Comparison of ENCODE assay signal across 26 cellular contexts in genomic region chr11:43823316-43823715, GRCh38.
"Had no signal": no experiment of that assay in that cellular context is flagged by ENCODE, and none has a peak within 500 bp of the region (broad histone marks: within the 10 kb centered on the region; RNA-seq: fewer than 3 reads in every experiment).

No MANE protein-coding gene starts in this region.

- H3K27ac ChIP-seq: stomach, suprapubic skin, testis, thoracic aorta, thyroid gland, tibial artery, tibial nerve, transverse colon, upper lobe of left lung, upper lobe of right lung, uterus, vagina had no signal

- H3K36me3 ChIP-seq: thoracic aorta, thyroid gland, uterus, vagina had no signal

- H3K4me3 ChIP-seq: stomach, suprapubic skin, testis, thoracic aorta, thyroid gland, tibial artery, tibial nerve, transverse colon, upper lobe of left lung, upper lobe of right lung, uterus, vagina had no signal

- H3K9me3 ChIP-seq: stomach, suprapubic skin, testis, thoracic aorta, thyroid gland, tibial artery, tibial nerve, transverse colon, upper lobe of left lung, upper lobe of right lung, uterus, vagina had no signal

- DNase-seq: stimulated activated CD4-positive, alpha-beta T cell treated with anti-CD3 and anti-CD28 coated beads, Interleukin-2, amount 100 ng/mL, for 24 hours; stimulated activated CD4-positive, alpha-beta T cell treated with anti-CD3 and anti-CD28 coated beads, Interleukin-2, amount 100 ng/mL, for 48 hours; stimulated activated CD4-positive, alpha-beta T cell treated with anti-CD3 and anti-CD28 coated beads, Interleukin-4, amount 100 ng/mL, for 1 hour; stimulated activated CD4-positive, alpha-beta T cell treated with anti-CD3 and anti-CD28 coated beads, Interleukin-4, amount 100 ng/mL, for 24 hours; stimulated activated CD4-positive, alpha-beta T cell treated with anti-CD3 and anti-CD28 coated beads, Interleukin-4, amount 100 ng/mL, for 4 hours; stimulated activated CD8-positive, alpha-beta memory T cell treated with anti-CD3 and anti-CD28 coated beads, Interleukin-4, amount 100 ng/mL, for 48 hours; stimulated activated naive B cell treated with anti-CD40 and anti-IgM and Interleukin-4, amounts not matched to agents 10 μg/mL and 1 μg/mL and 100 μg/mL, for 72 hours; stimulated activated naive CD4-positive, alpha-beta T cell; stimulated activated naive CD4-positive, alpha-beta T cell treated with Interleukin-2 at 50 U/mL for 16 hours; stimulated activated naive CD8-positive, alpha-beta T cell treated with anti-CD3 and anti-CD28 coated beads, Interleukin-15, amount 100 ng/mL, for 72 hours; stimulated activated naive CD8-positive, alpha-beta T cell treated with anti-CD3 and anti-CD28 coated beads, Interleukin-15, Interleukin-2, amounts not matched to agents 100 U/mL and 50 U/mL, for 24 hours; stomach; substantia nigra; testis; thyroid gland; tibial artery; transverse colon; upper lobe of left lung; upper lobe of right lung; uterus had no signal

- H3K27me3 ChIP-seq: stomach, suprapubic skin, testis, thyroid gland, tibial artery, tibial nerve, transverse colon, upper lobe of left lung, upper lobe of right lung, uterus, vagina had no signal

- H3K4me1 ChIP-seq: stomach, suprapubic skin, testis, thyroid gland, tibial artery, tibial nerve, transverse colon, upper lobe of left lung, upper lobe of right lung, uterus, vagina had no signal

- ATAC-seq: stimulated activated effector memory CD8-positive, alpha-beta T cell treated with anti-CD3 and anti-CD28 coated beads, Interleukin-12 subunit alpha, Interleukin-12 subunit beta, amount 100 ng/mL, for 72 hours; stimulated activated memory B cell treated with anti-CD40 and anti-IgM and Interleukin-4, amounts not matched to agents 10 μg/mL and 1 μg/mL and 100 μg/mL, for 72 hours; stimulated activated naive B cell treated with anti-CD40 and anti-IgM and Interleukin-4, amounts not matched to agents 10 μg/mL and 1 μg/mL and 100 μg/mL, for 72 hours; stimulated activated naive CD8-positive, alpha-beta T cell treated with anti-CD3 and anti-CD28 coated beads, Interleukin-15, amount 100 ng/mL, for 72 hours; stimulated activated naive CD8-positive, alpha-beta T cell treated with anti-CD3 and anti-CD28 coated beads, Interleukin-15, Interleukin-2, amounts not matched to agents 100 U/mL and 50 U/mL, for 24 hours; upper lobe of right lung had no signal
